15 cellular contexts compared by ENCODE assay signal in genomic region chr11:62264004-62264403, GRCh38. TPM values are rescaled to one million over a fixed set of nuclear protein-coding genes. Genes with fewer than 3 reads are reported as not detected.
"Had no signal": no experiment of that assay in that cellular context is flagged by ENCODE, and none has a peak within 500 bp of the region (broad histone marks: within the 10 kb centered on the region; RNA-seq: fewer than 3 reads in every experiment).

No MANE protein-coding gene starts in this region.

- H3K27me3 ChIP-seq: body of pancreas, uterus had no signal

- H3K4me3 ChIP-seq: body of pancreas, heart left ventricle, left ventricle myocardium inferior, prostate gland, uterus had no signal

- H3K36me3 ChIP-seq: heart left ventricle, left ventricle myocardium inferior, prostate gland, uterus had no signal

- FAIRE-seq: keratinocyte had no signal

- DNase-seq: activated CD8-positive, alpha-beta memory T cell treated with anti-CD3 and anti-CD28 coated beads, Interleukin-2, amount 50 U/mL, for 48 hours; activated CD8-positive, alpha-beta T cell treated with anti-CD3 and anti-CD28 coated beads, Interleukin-2, amount 10 ng/mL, durations not matched to agents 7 days and 5 days; activated naive CD4-positive, alpha-beta T cell; body of pancreas; foreskin keratinocyte; heart left ventricle; left ventricle myocardium inferior; occipital lobe; stimulated activated CD4-positive, alpha-beta T cell treated with anti-CD3 and anti-CD28 coated beads, Interleukin-4, amount 100 ng/mL, for 24 hours; uterus had no signal

RNA-seq across cellular contexts. Expression of gene SCGB2A2, which starts 6.0 kb away (rescaled TPM):
- total RNA-seq: activated CD8-positive, alpha-beta T cell treated with anti-CD3 and anti-CD28 coated beads, Interleukin-2, amount 10 ng/mL, durations not matched to agents 7 days and 5 days; body of pancreas; esophagus mucosa; foreskin keratinocyte; heart left ventricle; left ventricle myocardium inferior; natural killer cell treated with Interleukin-12 subunit alpha and Interleukin-12 subunit beta and Interleukin-15 and Interleukin-18, amount 100 ng/mL, for 72 hours; occipital lobe; prostate gland; T-helper 2 cell treated with Interferon-gamma antibody and Interleukin-4, amounts not matched to agents 100 ng/mL and 5 ng/mL, for 36 hours; uterus had no signal

RNA-seq across cellular contexts. Expression of gene SCGB1D2, which starts 22.0 kb away (rescaled TPM):
- total RNA-seq: activated CD8-positive, alpha-beta T cell treated with anti-CD3 and anti-CD28 coated beads, Interleukin-2, amount 10 ng/mL, durations not matched to agents 7 days and 5 days; body of pancreas; foreskin keratinocyte; natural killer cell treated with Interleukin-12 subunit alpha and Interleukin-12 subunit beta and Interleukin-15 and Interleukin-18, amount 100 ng/mL, for 72 hours; occipital lobe; T-helper 2 cell treated with Interferon-gamma antibody and Interleukin-4, amounts not matched to agents 100 ng/mL and 5 ng/mL, for 36 hours had no signal

RNA-seq across cellular contexts. Expression of gene SCGB1D4, which starts 34.9 kb away (rescaled TPM):
- total RNA-seq: activated CD8-positive, alpha-beta T cell treated with anti-CD3 and anti-CD28 coated beads, Interleukin-2, amount 10 ng/mL, durations not matched to agents 7 days and 5 days; body of pancreas; esophagus mucosa; foreskin keratinocyte; heart left ventricle; left ventricle myocardium inferior; natural killer cell treated with Interleukin-12 subunit alpha and Interleukin-12 subunit beta and Interleukin-15 and Interleukin-18, amount 100 ng/mL, for 72 hours; occipital lobe; prostate gland; T-helper 2 cell treated with Interferon-gamma antibody and Interleukin-4, amounts not matched to agents 100 ng/mL and 5 ng/mL, for 36 hours had no signal

RNA-seq across cellular contexts. Expression of gene SCGB2A1, which starts 55.5 kb away (rescaled TPM):
- total RNA-seq: activated CD8-positive, alpha-beta T cell treated with anti-CD3 and anti-CD28 coated beads, Interleukin-2, amount 10 ng/mL, durations not matched to agents 7 days and 5 days; esophagus mucosa; foreskin keratinocyte; heart left ventricle; left ventricle myocardium inferior; natural killer cell treated with Interleukin-12 subunit alpha and Interleukin-12 subunit beta and Interleukin-15 and Interleukin-18, amount 100 ng/mL, for 72 hours; occipital lobe; T-helper 2 cell treated with Interferon-gamma antibody and Interleukin-4, amounts not matched to agents 100 ng/mL and 5 ng/mL, for 36 hours had no signal
